ENCODE assay signal across 2 cellular contexts in genomic region chr19:43692882-43693281, GRCh38.
TF ChIP-seq lines count a peak whose summit lies in the region.

No MANE protein-coding gene starts in this region.

TF ChIP-seq in A549, 52 proteins besides CTCF, POLR2A, EP300 and RAD21:
- no peak for TF ChIP-seq TFCP2L1 (CRISPR knock-in tag; IDR thresholded peaks at IDR 0.05)
- TF ChIP-seq GATA3 (IDR thresholded peaks at IDR 0.05; ENCODE audit: borderline replicate concordance), result no peak
- TF ChIP-seq ATOH8 (CRISPR knock-in tag; IDR thresholded peaks at IDR 0.05; ENCODE audit: low read depth), result no peak
- TF ChIP-seq RNF2 (IDR thresholded peaks at IDR 0.05; ENCODE audit: borderline replicate concordance, low read depth), result no peak
- TF ChIP-seq REST (IDR thresholded peaks at IDR 0.05), result no peak
- TF ChIP-seq FOSL2 (IDR thresholded peaks at IDR 0.05), result no peak
- TF ChIP-seq FOSL2 (CRISPR knock-in tag; IDR thresholded peaks at IDR 0.05), result no peak
- no peak for TF ChIP-seq TP53 (CRISPR knock-in tag; IDR thresholded peaks at IDR 0.05)
- TF ChIP-seq NFE2L2 (conservative IDR thresholded peaks at IDR 0.05; ENCODE audit: low read length), result no peak
- TF ChIP-seq HEYL (CRISPR knock-in tag; IDR thresholded peaks at IDR 0.05), result no peak
- no peak for TF ChIP-seq BCL3 (IDR thresholded peaks at IDR 0.05)
- no peak for TF ChIP-seq MAFK (IDR thresholded peaks at IDR 0.05; ENCODE audit: partially characterized antibody)
- TF ChIP-seq ZC3H11A (IDR thresholded peaks at IDR 0.05), result no peak
- TF ChIP-seq BHLHE40 (IDR thresholded peaks at IDR 0.05; ENCODE audit: low read depth, low read length), result no peak
- TF ChIP-seq ELK1 (IDR thresholded peaks at IDR 0.05; ENCODE audit: low read depth, low read length), result no peak
- no peak for TF ChIP-seq PHF8 (IDR thresholded peaks at IDR 0.05; ENCODE audit: borderline replicate concordance, low read depth)

TF ChIP-seq in GM23338, 12 proteins besides CTCF, POLR2A, EP300 and RAD21:
- TF ChIP-seq ZNF331 (CRISPR knock-in tag; IDR thresholded peaks at IDR 0.05; ENCODE audit: low read depth), result no peak
- TF ChIP-seq EZH2phosphoT487 (IDR thresholded peaks at IDR 0.05; ENCODE audit: unreplicated experiment), result no peak
- TF ChIP-seq ZNF462 (CRISPR knock-in tag; IDR thresholded peaks at IDR 0.05), result no peak
- TF ChIP-seq POLR2AphosphoS5 (IDR thresholded peaks at IDR 0.05; ENCODE audit: low read depth), result no peak
- TF ChIP-seq REST (IDR thresholded peaks at IDR 0.05; ENCODE audit: unreplicated experiment), result no peak
- no peak for TF ChIP-seq ZNF114 (CRISPR knock-in tag; IDR thresholded peaks at IDR 0.05)
- no peak for TF ChIP-seq ETS1 (IDR thresholded peaks at IDR 0.05)
- no peak for TF ChIP-seq NANOG (IDR thresholded peaks at IDR 0.05; ENCODE audit: borderline replicate concordance)
- no peak for TF ChIP-seq CREB1 (CRISPR knock-in tag; IDR thresholded peaks at IDR 0.05; ENCODE audit: low read depth)
- TF ChIP-seq EZH2 (IDR thresholded peaks at IDR 0.05; ENCODE audit: low read depth, unreplicated experiment), result no peak
- TF ChIP-seq STAT1 (IDR thresholded peaks at IDR 0.05; ENCODE audit: unreplicated experiment), result no peak
- no peak for TF ChIP-seq JUNB (IDR thresholded peaks at IDR 0.05; ENCODE audit: unreplicated experiment)
